In genomic region chr2:7037340-7038333, GRCh38 we compare ENCODE assay signal across 8 cellular contexts.
DNase-seq lines count a peak whose midpoint lies in the region; ATAC-seq and TF ChIP-seq lines count a peak whose summit lies in the region.

No MANE protein-coding gene starts in this region.

- TF ChIP-seq RAD21 in IMR-90 (IDR thresholded peaks at IDR 0.05; ENCODE audit: low read length): peak; percentile 21; the same call in 1 of the 2 replicates

- no peak overlapping the region for H2AK9ac ChIP-seq in IMR-90 (replicated peaks; ENCODE audit: low read depth, low read length, poor library complexity)

- DNase-seq in ELR (ENCODE audit: low read depth): peak; percentile 8
- DNase-seq in IMR-90: peak; percentile 54
- peak; percentile 83 for DNase-seq in SK-MEL-5 (ENCODE audit: low read depth, low spot score)
- DNase-seq in amniotic epithelial cell (ENCODE audit: low read depth): peak; percentile 71
- peak; percentile 62 for DNase-seq in left ventricle myocardium superior
- DNase-seq in sigmoid colon: peak; percentile 82
- no peak for DNase-seq in effector CD4-positive, alpha-beta T cell

- H3K27me3 ChIP-seq in IMR-90 (ENCODE audit: control insufficient read depth, insufficient read depth, low read length) (no peaks in the 10 kb centered on the region), sigmoid colon (no peaks in the 10 kb centered on the region)

- H3K4me1 ChIP-seq in IMR-90 (ENCODE audit: control insufficient read depth, insufficient read depth, low read length) (no peaks in the 10 kb centered on the region), sigmoid colon (peaks cover 0 to 13% (median 0%) of the 10 kb centered on the region in 4 donors)

- no peak overlapping the region for H3K9ac ChIP-seq in IMR-90 (ENCODE audit: low read depth, low read length)

- no peaks in the 10 kb centered on the region for H3K9me1 ChIP-seq in IMR-90 (ENCODE audit: insufficient read depth, low read length)

- no peak overlapping the region for H2AK5ac ChIP-seq in IMR-90 (ENCODE audit: low read depth, low read length)

- TF ChIP-seq EP300 in sigmoid colon (IDR thresholded peaks at IDR 0.05): no peak

- POLR2A ChIA-PET in IMR-90 (lab: Charles Lee; ENCODE audit: unreplicated experiment): no interaction called here

- intact Hi-C loops in IMR-90 (cut with micrococcal nuclease) (no loop called here), left ventricle myocardium superior (cut with micrococcal nuclease) (no loop called here), sigmoid colon (cut with DNase I) (no loop called here)

- no peak overlapping the region for H2BK20ac ChIP-seq in IMR-90 (ENCODE audit: low read depth, low read length)

- no peak overlapping the region for H2BK15ac ChIP-seq in IMR-90 (ENCODE audit: low read depth, low read length)

- no peaks in the 10 kb centered on the region for H4K20me1 ChIP-seq in IMR-90 (ENCODE audit: insufficient read depth, low read length)

- CTCF ChIA-PET in IMR-90 (lab: Yijun Ruan, JAX): no interaction called here

- TF ChIP-seq CTCF in IMR-90 (conservative IDR thresholded peaks at IDR 0.05; ENCODE audit: low read depth, low read length) (peak; percentile 40), sigmoid colon (IDR thresholded peaks at IDR 0.05) (peak in 3 of 4 experiments; percentile 61 to 76 (median 70))

- H3K4me2 ChIP-seq in IMR-90 (ENCODE audit: low read depth, low read length): no peak overlapping the region

- TF ChIP-seq POLR2A in IMR-90 (IDR thresholded peaks at IDR 0.05; ENCODE audit: low read depth, low read length) (no peak), sigmoid colon (IDR thresholded peaks at IDR 0.05) (no peak)

- H3K23ac ChIP-seq in IMR-90 (ENCODE audit: low read depth, low read length): no peak overlapping the region

- H3K27ac ChIP-seq in IMR-90 (ENCODE audit: insufficient read depth, low read length) (no peak overlapping the region), sigmoid colon (no peak overlapping the region)

- H4K8ac ChIP-seq in IMR-90 (ENCODE audit: low read depth in 2 of 2, low read length in 2 of 2): no peak overlapping the region

- H2BK5ac ChIP-seq in IMR-90 (ENCODE audit: low read depth, low read length, poor library complexity, severe bottlenecking): no peak overlapping the region

- H3K56ac ChIP-seq in IMR-90 (ENCODE audit: extremely low read depth, insufficient read depth, low read length): no peak overlapping the region

- no peaks in the 10 kb centered on the region for H3K79me1 ChIP-seq in IMR-90 (ENCODE audit: low read depth in 1 of 2, low read length in 2 of 2)

- no peak overlapping the region for H3K18ac ChIP-seq in IMR-90 (ENCODE audit: low read depth, low read length)

- in situ Hi-C loops in IMR-90 (cut with MboI; ENCODE audit: low sequenced_read_pairs) (no loop called here), SK-MEL-5 (cut with HindIII; ENCODE audit: low pct_unique_long_range_greater_than_20kb, low sequenced_read_pairs) (no loop called here)

- H3K4me3 ChIP-seq in IMR-90 (ENCODE audit: insufficient read depth, low read depth, low read length) (no peak overlapping the region), sigmoid colon (no peak overlapping the region)

- no TSS peak for BruUV-seq in IMR-90 (replicated peaks; lab: Mats Ljungman, UMichigan)

- no peak overlapping the region for H2BK120ac ChIP-seq in IMR-90 (ENCODE audit: low read depth, low read length)

- H3K36me3 ChIP-seq in IMR-90 (ENCODE audit: control insufficient read depth, insufficient read depth, low read length) (no peaks in the 10 kb centered on the region), sigmoid colon (peaks cover 0 to 12% (median under 1%) of the 10 kb centered on the region in 4 donors)

- no peak overlapping the region for H4K5ac ChIP-seq in IMR-90 (ENCODE audit: low read depth, low read length)

- H3K14ac ChIP-seq in IMR-90 (replicated peaks; ENCODE audit: low read depth, low read length): no peak overlapping the region

- no peak overlapping the region for H4K91ac ChIP-seq in IMR-90 (ENCODE audit: insufficient read depth, low read depth, low read length)

- ATAC-seq in GM21526 (IDR thresholded peaks at IDR 0.05; ENCODE audit: low FRiP score, unreplicated experiment): peak; percentile 94
- peak; percentile 73 for ATAC-seq in IMR-90 (ENCODE audit: low read depth)
- peak; percentile 65 for ATAC-seq in left ventricle myocardium superior

- no peak overlapping the region for H2AFZ ChIP-seq in IMR-90 (replicated peaks; ENCODE audit: low read length, poor library complexity)

- no peak overlapping the region for H3K4ac ChIP-seq in IMR-90 (ENCODE audit: low read depth, low read length)

- H3K9me3 ChIP-seq in IMR-90 (ENCODE audit: control insufficient read depth, insufficient read depth, low read length) (no peaks in the 10 kb centered on the region; the same call in 1 of the 2 replicates), sigmoid colon (no peaks in the 10 kb centered on the region)

- WGBS in IMR-90 (ENCODE audit: extremely low coverage in 2 of 2, insufficient read length in 1 of 2), 2 experiments: 70% methylated on average over 2 of the region's 18 CpGs; no CpG with 5 or more reads in 1 of the 2 experiments
- WGBS in sigmoid colon, 2 donors: 58 to 62% methylated on average over 18 of the region's 18 CpGs

- dilution Hi-C loops in IMR-90 (cut with HindIII; ENCODE audit: low sequenced_read_pairs, unreplicated experiment): no loop called here

TF ChIP-seq in IMR-90, 13 proteins besides CTCF, POLR2A, EP300 and RAD21:
- TF ChIP-seq, protein P1, sequence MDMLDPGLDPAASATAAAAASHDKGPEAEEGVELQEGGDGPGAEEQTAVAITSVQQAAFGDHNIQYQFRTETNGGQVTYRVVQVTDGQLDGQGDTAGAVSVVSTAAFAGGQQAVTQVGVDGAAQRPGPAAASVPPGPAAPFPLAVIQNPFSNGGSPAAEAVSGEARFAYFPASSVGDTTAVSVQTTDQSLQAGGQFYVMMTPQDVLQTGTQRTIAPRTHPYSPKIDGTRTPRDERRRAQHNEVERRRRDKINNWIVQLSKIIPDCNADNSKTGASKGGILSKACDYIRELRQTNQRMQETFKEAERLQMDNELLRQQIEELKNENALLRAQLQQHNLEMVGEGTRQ (IDR thresholded peaks at IDR 0.05; ENCODE audit: low read depth, low read length): no peak
- TF ChIP-seq MAFK (IDR thresholded peaks at IDR 0.05; ENCODE audit: low read depth, low read length) (no peak), RFX5 (IDR thresholded peaks at IDR 0.05; ENCODE audit: low read depth, low read length) (no peak)
TF ChIP-seq in IMR-90: peak in this region for 0.
